In genomic region chr3:48411606-48412374, GRCh38 we compare ENCODE assay signal across 26 cellular contexts. TPM values are rescaled to one million over a fixed set of nuclear protein-coding genes. Genes with fewer than 3 reads are reported as not detected.
A peak's percentile ranks its signal among the peaks of the same experiment; 100 is the strongest.
DNase-seq lines count a peak whose midpoint lies in the region; ATAC-seq, FAIRE-seq and TF ChIP-seq lines count a peak whose summit lies in the region.
"Had no signal": no experiment of that assay in that cellular context is flagged by ENCODE, and none has a peak within 500 bp of the region (broad histone marks: within the 10 kb centered on the region; RNA-seq: fewer than 3 reads in every experiment).

No MANE protein-coding gene starts in this region.

- no peaks in the 10 kb centered on the region for H3K9me3 Mint-ChIP-seq in chondrocyte (ENCODE audit: low read depth)
- H3K9me3 Mint-ChIP-seq: activated CD4-positive, alpha-beta memory T cell treated with anti-CD3 and anti-CD28 coated beads for 36 hours; mesothelial cell of epicardium; naive thymus-derived CD8-positive, alpha-beta T cell had no signal

- H3K27me3 Mint-ChIP-seq in chondrocyte (ENCODE audit: low read depth), result no peaks in the 10 kb centered on the region
- H3K27me3 Mint-ChIP-seq: activated CD4-positive, alpha-beta memory T cell treated with anti-CD3 and anti-CD28 coated beads for 36 hours; naive thymus-derived CD8-positive, alpha-beta T cell had no signal

- H3K4me1 ChIP-seq in osteoblast (ENCODE audit: insufficient read depth, low read length), result no peaks in the 10 kb centered on the region
- H3K4me1 ChIP-seq: BLaER1 treated with 17β-estradiol and CSF1 and Interleukin-3, amounts not matched to agents 10 nM and 100 nM; foreskin keratinocyte; HAP-1 had no signal

- DNase-seq in cardiac septum (ENCODE audit: low spot score) (peak; percentile 59), Right ventricle myocardium inferior (ENCODE audit: missing footprints) (no peak), chondrocyte (ENCODE audit: low spot score) (peak; percentile 54), osteoblast (ENCODE audit: insufficient read length, low spot score, missing footprints) (peak; percentile 82), D721Med (ENCODE audit: insufficient read length, low spot score) (no peak)
- no peak for DNase-seq in activated CD8-positive, alpha-beta memory T cell treated with anti-CD3 and anti-CD28 coated beads, Interleukin-2, amount 50 U/mL, for 48 hours
- DNase-seq: ACHN; activated CD4-positive, alpha-beta memory T cell treated with anti-CD3 and anti-CD28 coated beads for 36 hours; activated CD4-positive, CD25-positive, alpha-beta regulatory T cell; effector memory CD4-positive, alpha-beta T cell; foreskin keratinocyte; NCI-H1048; NCI-H1930; NCI-H2227 treated with DMSO at 0.1 percent for 48 hours; NCI-H69 had no signal

- no peak overlapping the region for H3K4me3 ChIP-seq in osteoblast (ENCODE audit: insufficient read depth, low read length)
- H3K4me3 ChIP-seq: BLaER1 treated with 17β-estradiol and CSF1 and Interleukin-3, amounts not matched to agents 10 nM and 100 nM; HAP-1 had no signal

- peaks cover 63% of the 10 kb centered on the region for H3K36me3 Mint-ChIP-seq in chondrocyte (ENCODE audit: low read depth)
- H3K36me3 Mint-ChIP-seq: activated CD4-positive, alpha-beta memory T cell treated with anti-CD3 and anti-CD28 coated beads for 36 hours; naive thymus-derived CD8-positive, alpha-beta T cell had no signal

- H3K27ac ChIP-seq in osteoblast (ENCODE audit: low read depth, low read length), result no peak overlapping the region
- H3K27ac ChIP-seq: BLaER1 treated with 17β-estradiol and CSF1 and Interleukin-3, amounts not matched to agents 10 nM and 100 nM; foreskin keratinocyte had no signal

- H3K79me2 ChIP-seq in osteoblast (ENCODE audit: insufficient read depth, low read length), result no peaks in the 10 kb centered on the region

- TF ChIP-seq CTCF in chondrocyte (IDR thresholded peaks at IDR 0.05) (no peak), osteoblast (IDR thresholded peaks at IDR 0.05; ENCODE audit: extremely low read depth, low read depth, low read length) (no peak), D721Med (IDR thresholded peaks at IDR 0.05; ENCODE audit: insufficient read depth, missing control alignments) (no peak)

- no peaks in the 10 kb centered on the region for H3K4me1 Mint-ChIP-seq in chondrocyte (ENCODE audit: low read depth)
- H3K4me1 Mint-ChIP-seq: mesothelial cell of epicardium had no signal

- intact Hi-C loops in cardiac septum (cut with DNase I), result no loop called here
- intact Hi-C loops in Right ventricle myocardium inferior (cut with DNase I), result no loop called here

- H3K9me3 ChIP-seq in osteoblast (ENCODE audit: low read depth, low read length), result no peaks in the 10 kb centered on the region
- H3K9me3 ChIP-seq: BLaER1 treated with 17β-estradiol and CSF1 and Interleukin-3, amounts not matched to agents 10 nM and 100 nM; HAP-1 had no signal

- H3K4me2 ChIP-seq in osteoblast (ENCODE audit: insufficient read depth, low read length), result no peak overlapping the region
- H3K4me2 ChIP-seq: BLaER1 treated with 17β-estradiol and CSF1 and Interleukin-3, amounts not matched to agents 10 nM and 100 nM had no signal

- no peaks in the 10 kb centered on the region for H4K20me1 ChIP-seq in osteoblast (ENCODE audit: insufficient read depth, low read length)

- ATAC-seq in Right ventricle myocardium inferior (no peak), GM21529 (IDR thresholded peaks at IDR 0.05; ENCODE audit: unreplicated experiment) (no peak), HG02885 (IDR thresholded peaks at IDR 0.05; ENCODE audit: poor library complexity, unreplicated experiment) (no peak)
- ATAC-seq: esophagus mucosa; foreskin keratinocyte; left colon; naive thymus-derived CD8-positive, alpha-beta T cell had no signal

- H2AFZ ChIP-seq in osteoblast (ENCODE audit: low read length), result no peak overlapping the region

- FAIRE-seq in D721Med (lab: Jason Lieb, UNC), result no peak
- FAIRE-seq: colon, GM12892 had no signal

- H3K27ac Mint-ChIP-seq in chondrocyte (ENCODE audit: unreplicated experiment), result no peak overlapping the region
- H3K27ac Mint-ChIP-seq: activated CD4-positive, alpha-beta memory T cell treated with anti-CD3 and anti-CD28 coated beads for 36 hours; mesothelial cell of epicardium; naive thymus-derived CD8-positive, alpha-beta T cell had no signal

- H3K36me3 ChIP-seq in osteoblast (ENCODE audit: insufficient read depth, low read length), result no peaks in the 10 kb centered on the region

- H3K27me3 ChIP-seq in osteoblast (ENCODE audit: insufficient read depth, low read length), result no peaks in the 10 kb centered on the region
- H3K27me3 ChIP-seq: BLaER1 treated with 17β-estradiol and CSF1 and Interleukin-3, amounts not matched to agents 10 nM and 100 nM; foreskin keratinocyte had no signal

- H3K4me3 Mint-ChIP-seq in chondrocyte (ENCODE audit: unreplicated experiment), result no peak overlapping the region
- H3K4me3 Mint-ChIP-seq: activated CD4-positive, alpha-beta memory T cell treated with anti-CD3 and anti-CD28 coated beads for 36 hours; mesothelial cell of epicardium; naive thymus-derived CD8-positive, alpha-beta T cell had no signal

RNA-seq across cellular contexts. Expression of gene PLXNB1, which starts 18.1 kb away (rescaled TPM):
- total RNA-seq in cardiac septum, result 43.4 TPM
- 45.4 TPM for total RNA-seq in Right ventricle myocardium inferior
- total RNA-seq in chondrocyte, result 63.2 to 115 TPM (median 108 TPM) in 3 replicates
- total RNA-seq in osteoblast, result 23.3 and 33.7 TPM in 2 replicates

RNA-seq across cellular contexts. Expression of gene CCDC51, which starts 28.1 kb away (rescaled TPM):
- 8.9 TPM for total RNA-seq in cardiac septum
- total RNA-seq in Right ventricle myocardium inferior, result 13.3 TPM
- 13.3 to 25.8 TPM (median 23.9 TPM) in 3 replicates for total RNA-seq in chondrocyte
- 13.3 and 17.4 TPM in 2 replicates for total RNA-seq in osteoblast

RNA-seq across cellular contexts. Expression of gene TMA7, which starts 28.3 kb away (rescaled TPM):
- 192 TPM for total RNA-seq in cardiac septum
- total RNA-seq in Right ventricle myocardium inferior, result 251 TPM
- 184 to 243 TPM (median 184 TPM) in 3 replicates for total RNA-seq in chondrocyte
- 128 and 135 TPM in 2 replicates for total RNA-seq in osteoblast

RNA-seq across cellular contexts. Expression of gene ATRIP, which starts 34.7 kb away (rescaled TPM):
- 4.1 TPM for total RNA-seq in cardiac septum
- 3.2 TPM for total RNA-seq in Right ventricle myocardium inferior
- 8.7 to 10.7 TPM (median 8.8 TPM) in 3 replicates for total RNA-seq in chondrocyte
- total RNA-seq in osteoblast, result 5.0 and 5.1 TPM in 2 replicates

RNA-seq across cellular contexts. Expression of gene FBXW12, which starts 39.8 kb away (rescaled TPM):
- not detected for total RNA-seq in cardiac septum
- total RNA-seq in Right ventricle myocardium inferior, result not detected
- total RNA-seq in chondrocyte, result not detected in 3 replicates
- total RNA-seq in osteoblast, result not detected in 2 replicates
- total RNA-seq: activated CD4-positive, alpha-beta memory T cell treated with anti-CD3 and anti-CD28 coated beads for 36 hours; Daoy; esophagus mucosa; foreskin keratinocyte; left colon; naive thymus-derived CD8-positive, alpha-beta T cell had no signal

Comparison
In these comparisons a context has a peak if more than half of its experiments do, and no peak if none do; other contexts are left out.
1. DNase-seq: peak in cardiac septum (single experiment), chondrocyte (single experiment) and osteoblast (single experiment); none in Right ventricle myocardium inferior (single experiment), activated CD8-positive, alpha-beta memory T cell treated with anti-CD3 and anti-CD28 coated beads, Interleukin-2, amount 50 U/mL, for 48 hours (single experiment) and D721Med (single experiment).